Comparison of ENCODE assay signal across 1 cellular context in the genomic region with DNA sequence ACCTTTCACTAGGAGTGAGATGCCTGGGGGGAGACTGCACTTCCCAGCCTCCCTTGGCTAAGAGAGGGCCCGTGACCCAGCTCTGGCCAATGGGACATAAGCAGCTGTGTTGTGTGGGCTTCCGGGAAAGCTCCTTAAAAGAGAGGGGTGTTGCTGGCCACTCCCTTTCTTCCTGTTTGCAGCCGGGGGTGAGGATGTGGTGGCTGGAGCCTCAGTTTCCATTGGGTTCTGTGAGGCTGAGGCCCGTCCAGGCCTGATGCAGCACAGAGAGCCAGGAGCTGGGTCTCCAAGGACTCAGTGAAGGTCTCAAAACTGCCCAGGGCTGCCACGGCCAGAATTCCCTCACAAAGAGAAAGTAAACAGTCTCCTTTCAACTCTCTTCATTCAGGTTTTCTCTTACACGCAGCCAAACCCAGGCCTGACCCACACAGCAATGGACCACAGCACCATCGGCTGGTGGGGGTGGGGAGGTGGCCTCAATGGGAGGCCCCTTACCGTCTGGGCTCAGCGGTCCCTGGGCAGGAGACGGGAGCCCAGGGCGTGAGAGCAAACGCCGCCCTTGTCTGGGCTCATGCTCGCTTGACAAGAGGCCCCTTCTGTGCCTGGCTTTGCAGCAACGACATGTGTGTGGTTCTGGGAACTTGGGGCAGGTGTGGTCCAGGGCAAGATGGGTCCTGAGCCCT.
TF ChIP-seq lines count a peak whose summit lies in the region.

No MANE protein-coding gene starts in this region.

TF ChIP-seq in H1, 55 proteins besides CTCF, POLR2A, EP300 and RAD21:
- no peak for TF ChIP-seq MAFK (IDR thresholded peaks at IDR 0.05; ENCODE audit: low read depth, low read length)
- TF ChIP-seq CHD2 (IDR thresholded peaks at IDR 0.05; ENCODE audit: low read length) = no peak
- no peak for TF ChIP-seq POU5F1 (IDR thresholded peaks at IDR 0.05; ENCODE audit: low read depth, low read length)
- TF ChIP-seq GTF2F1 (IDR thresholded peaks at IDR 0.05; ENCODE audit: borderline replicate concordance, low read depth, low read length) = no peak
- no peak for TF ChIP-seq JUND (IDR thresholded peaks at IDR 0.05; ENCODE audit: low read length)
- TF ChIP-seq POLR2AphosphoS5 (IDR thresholded peaks at IDR 0.05; ENCODE audit: low read depth, low read length) = no peak
- TF ChIP-seq ATF3 (IDR thresholded peaks at IDR 0.05; ENCODE audit: insufficient read depth, low read depth, low read length) = no peak
- TF ChIP-seq BACH1 (IDR thresholded peaks at IDR 0.05; ENCODE audit: low read length) = no peak
- TF ChIP-seq, protein P1, sequence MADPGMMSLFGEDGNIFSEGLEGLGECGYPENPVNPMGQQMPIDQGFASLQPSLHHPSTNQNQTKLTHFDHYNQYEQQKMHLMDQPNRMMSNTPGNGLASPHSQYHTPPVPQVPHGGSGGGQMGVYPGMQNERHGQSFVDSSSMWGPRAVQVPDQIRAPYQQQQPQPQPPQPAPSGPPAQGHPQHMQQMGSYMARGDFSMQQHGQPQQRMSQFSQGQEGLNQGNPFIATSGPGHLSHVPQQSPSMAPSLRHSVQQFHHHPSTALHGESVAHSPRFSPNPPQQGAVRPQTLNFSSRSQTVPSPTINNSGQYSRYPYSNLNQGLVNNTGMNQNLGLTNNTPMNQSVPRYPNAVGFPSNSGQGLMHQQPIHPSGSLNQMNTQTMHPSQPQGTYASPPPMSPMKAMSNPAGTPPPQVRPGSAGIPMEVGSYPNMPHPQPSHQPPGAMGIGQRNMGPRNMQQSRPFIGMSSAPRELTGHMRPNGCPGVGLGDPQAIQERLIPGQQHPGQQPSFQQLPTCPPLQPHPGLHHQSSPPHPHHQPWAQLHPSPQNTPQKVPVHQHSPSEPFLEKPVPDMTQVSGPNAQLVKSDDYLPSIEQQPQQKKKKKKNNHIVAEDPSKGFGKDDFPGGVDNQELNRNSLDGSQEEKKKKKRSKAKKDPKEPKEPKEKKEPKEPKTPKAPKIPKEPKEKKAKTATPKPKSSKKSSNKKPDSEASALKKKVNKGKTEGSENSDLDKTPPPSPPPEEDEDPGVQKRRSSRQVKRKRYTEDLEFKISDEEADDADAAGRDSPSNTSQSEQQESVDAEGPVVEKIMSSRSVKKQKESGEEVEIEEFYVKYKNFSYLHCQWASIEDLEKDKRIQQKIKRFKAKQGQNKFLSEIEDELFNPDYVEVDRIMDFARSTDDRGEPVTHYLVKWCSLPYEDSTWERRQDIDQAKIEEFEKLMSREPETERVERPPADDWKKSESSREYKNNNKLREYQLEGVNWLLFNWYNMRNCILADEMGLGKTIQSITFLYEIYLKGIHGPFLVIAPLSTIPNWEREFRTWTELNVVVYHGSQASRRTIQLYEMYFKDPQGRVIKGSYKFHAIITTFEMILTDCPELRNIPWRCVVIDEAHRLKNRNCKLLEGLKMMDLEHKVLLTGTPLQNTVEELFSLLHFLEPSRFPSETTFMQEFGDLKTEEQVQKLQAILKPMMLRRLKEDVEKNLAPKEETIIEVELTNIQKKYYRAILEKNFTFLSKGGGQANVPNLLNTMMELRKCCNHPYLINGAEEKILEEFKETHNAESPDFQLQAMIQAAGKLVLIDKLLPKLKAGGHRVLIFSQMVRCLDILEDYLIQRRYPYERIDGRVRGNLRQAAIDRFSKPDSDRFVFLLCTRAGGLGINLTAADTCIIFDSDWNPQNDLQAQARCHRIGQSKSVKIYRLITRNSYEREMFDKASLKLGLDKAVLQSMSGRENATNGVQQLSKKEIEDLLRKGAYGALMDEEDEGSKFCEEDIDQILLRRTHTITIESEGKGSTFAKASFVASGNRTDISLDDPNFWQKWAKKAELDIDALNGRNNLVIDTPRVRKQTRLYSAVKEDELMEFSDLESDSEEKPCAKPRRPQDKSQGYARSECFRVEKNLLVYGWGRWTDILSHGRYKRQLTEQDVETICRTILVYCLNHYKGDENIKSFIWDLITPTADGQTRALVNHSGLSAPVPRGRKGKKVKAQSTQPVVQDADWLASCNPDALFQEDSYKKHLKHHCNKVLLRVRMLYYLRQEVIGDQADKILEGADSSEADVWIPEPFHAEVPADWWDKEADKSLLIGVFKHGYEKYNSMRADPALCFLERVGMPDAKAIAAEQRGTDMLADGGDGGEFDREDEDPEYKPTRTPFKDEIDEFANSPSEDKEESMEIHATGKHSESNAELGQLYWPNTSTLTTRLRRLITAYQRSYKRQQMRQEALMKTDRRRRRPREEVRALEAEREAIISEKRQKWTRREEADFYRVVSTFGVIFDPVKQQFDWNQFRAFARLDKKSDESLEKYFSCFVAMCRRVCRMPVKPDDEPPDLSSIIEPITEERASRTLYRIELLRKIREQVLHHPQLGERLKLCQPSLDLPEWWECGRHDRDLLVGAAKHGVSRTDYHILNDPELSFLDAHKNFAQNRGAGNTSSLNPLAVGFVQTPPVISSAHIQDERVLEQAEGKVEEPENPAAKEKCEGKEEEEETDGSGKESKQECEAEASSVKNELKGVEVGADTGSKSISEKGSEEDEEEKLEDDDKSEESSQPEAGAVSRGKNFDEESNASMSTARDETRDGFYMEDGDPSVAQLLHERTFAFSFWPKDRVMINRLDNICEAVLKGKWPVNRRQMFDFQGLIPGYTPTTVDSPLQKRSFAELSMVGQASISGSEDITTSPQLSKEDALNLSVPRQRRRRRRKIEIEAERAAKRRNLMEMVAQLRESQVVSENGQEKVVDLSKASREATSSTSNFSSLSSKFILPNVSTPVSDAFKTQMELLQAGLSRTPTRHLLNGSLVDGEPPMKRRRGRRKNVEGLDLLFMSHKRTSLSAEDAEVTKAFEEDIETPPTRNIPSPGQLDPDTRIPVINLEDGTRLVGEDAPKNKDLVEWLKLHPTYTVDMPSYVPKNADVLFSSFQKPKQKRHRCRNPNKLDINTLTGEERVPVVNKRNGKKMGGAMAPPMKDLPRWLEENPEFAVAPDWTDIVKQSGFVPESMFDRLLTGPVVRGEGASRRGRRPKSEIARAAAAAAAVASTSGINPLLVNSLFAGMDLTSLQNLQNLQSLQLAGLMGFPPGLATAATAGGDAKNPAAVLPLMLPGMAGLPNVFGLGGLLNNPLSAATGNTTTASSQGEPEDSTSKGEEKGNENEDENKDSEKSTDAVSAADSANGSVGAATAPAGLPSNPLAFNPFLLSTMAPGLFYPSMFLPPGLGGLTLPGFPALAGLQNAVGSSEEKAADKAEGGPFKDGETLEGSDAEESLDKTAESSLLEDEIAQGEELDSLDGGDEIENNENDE (IDR thresholded peaks at IDR 0.05; ENCODE audit: insufficient replicate concordance, low read length) = no peak
- no peak for TF ChIP-seq CEBPB (IDR thresholded peaks at IDR 0.05; ENCODE audit: low read depth, low read length)
- no peak for TF ChIP-seq SIRT6 (IDR thresholded peaks at IDR 0.05; ENCODE audit: low read length)
